ENCODE assay signal across 9 cellular contexts in genomic region chr20:49567421-49568256, GRCh38. TPM values are rescaled to one million over a fixed set of nuclear protein-coding genes. Genes with fewer than 3 reads are reported as not detected.
DNase-seq lines count a peak whose midpoint lies in the region; ATAC-seq and TF ChIP-seq lines count a peak whose summit lies in the region.
"Had no signal": no experiment of that assay in that cellular context is flagged by ENCODE, and none has a peak within 500 bp of the region (broad histone marks: within the 10 kb centered on the region; RNA-seq: fewer than 3 reads in every experiment).

Gene PTGIS (minus strand): TSS chr20:49568137. CDS start chr20:49568116, 21 bp downstream.

- TF ChIP-seq CTCF in A673 (conservative IDR thresholded peaks at IDR 0.05; ENCODE audit: low read depth, low read length) = no peak
- TF ChIP-seq CTCF in fibroblast of lung (conservative IDR thresholded peaks at IDR 0.05 in 1 of 2, IDR thresholded peaks at IDR 0.05 in 1 of 2; ENCODE audit: low read depth in 1 of 2, low read length in 2 of 2) = no peak
- no peak for TF ChIP-seq CTCF in nephron (IDR thresholded peaks at IDR 0.05; ENCODE audit: unreplicated experiment in 3 of 3)

- BruUV-seq in A673 (replicated peaks; lab: Mats Ljungman, UMichigan) = no TSS peak

- peak within 1 kb of the TSS; percentile 57 for H3K4me2 ChIP-seq in fibroblast of lung (ENCODE audit: extremely low read depth, insufficient read depth, low read length)

- H3K9me3 Mint-ChIP-seq in nephron = no peaks in the 10 kb centered on the region

- no peaks in the 10 kb centered on the region for H3K79me2 ChIP-seq in fibroblast of lung (ENCODE audit: control insufficient read depth, insufficient read depth, low read length)

- ATAC-seq in HG02970 (IDR thresholded peaks at IDR 0.05; ENCODE audit: low FRiP score, unreplicated experiment) (no peak), GM21515 (IDR thresholded peaks at IDR 0.05; ENCODE audit: unreplicated experiment) (no peak), HG03175 (IDR thresholded peaks at IDR 0.05; ENCODE audit: unreplicated experiment) (no peak)

- no peak within 1 kb of the TSS for H2AFZ ChIP-seq in fibroblast of lung (ENCODE audit: low read length)

- peak within 1 kb of the TSS; percentile 93 to 98 (median 97) for H3K27ac Mint-ChIP-seq in nephron

- H3K36me3 Mint-ChIP-seq in nephron (ENCODE audit: low read depth) = peaks cover 10% of the 10 kb centered on the region

- H3K4me3 ChIP-seq in A673 (ENCODE audit: low read depth, low read length, poor library complexity, severe bottlenecking) = peak within 1 kb of the TSS; percentile 21
- peak within 1 kb of the TSS; percentile 81 for H3K4me3 ChIP-seq in NT2/D1 (ENCODE audit: insufficient read length, low read depth)
- peak within 1 kb of the TSS in 3 of 4 experiments; percentile 26 to 65 (median 29) for H3K4me3 ChIP-seq in fibroblast of lung (replicated peaks in 1 of 4; ENCODE audit: control extremely low read depth in 1 of 4, insufficient read depth in 1 of 4, low read depth in 3 of 4, low read length in 4 of 4)

- peak within 1 kb of the TSS; percentile 97 to 98 (median 98) for H3K4me3 Mint-ChIP-seq in nephron

- CTCF ChIA-PET in A673 (lab: Charles Lee) = no interaction called here

- no peak within 1 kb of the TSS for H3K27ac ChIP-seq in A673 (ENCODE audit: low read depth, low read length, poor library complexity, severe bottlenecking)
- H3K27ac ChIP-seq in fibroblast of lung (ENCODE audit: insufficient read depth, low read length) = peak within 1 kb of the TSS; percentile 36

- H3K4me1 Mint-ChIP-seq in nephron = peaks cover 54% of the 10 kb centered on the region

- peak within 1 kb of the TSS; percentile 84 for H3K9ac ChIP-seq in NT2/D1 (ENCODE audit: insufficient read length, low read depth)
- peak within 1 kb of the TSS; percentile 24 for H3K9ac ChIP-seq in fibroblast of lung (ENCODE audit: insufficient read depth, low read length)

- H3K36me3 ChIP-seq in A673 (ENCODE audit: insufficient read depth, low read length, poor library complexity, severe bottlenecking) (no peaks in the 10 kb centered on the region), NT2/D1 (ENCODE audit: insufficient read depth, insufficient read length, low read length) (peaks cover 5% of the 10 kb centered on the region), fibroblast of lung (ENCODE audit: control insufficient read depth, insufficient read depth, low read length) (no peaks in the 10 kb centered on the region)

- intact Hi-C loops in A673 (cut with micrococcal nuclease; ENCODE audit: unreplicated experiment) = no loop called here

- DNase-seq in A673 (ENCODE audit: low spot score) = no peak
- DNase-seq in NT2/D1 (ENCODE audit: low read depth, low spot score) = peak; percentile 44
- DNase-seq in fibroblast of lung (ENCODE audit: low read depth in 2 of 2) = no peak
- no peak for DNase-seq in stimulated activated CD4-positive, alpha-beta T cell treated with anti-CD3 and anti-CD28 coated beads, Interleukin-4, amount 100 ng/mL, for 1 hour

- H3K4me1 ChIP-seq in A673 (ENCODE audit: insufficient read depth, low read length, poor library complexity, severe bottlenecking) (no peaks in the 10 kb centered on the region), NT2/D1 (ENCODE audit: insufficient read depth, insufficient read length) (peaks cover 18% of the 10 kb centered on the region), fibroblast of lung (ENCODE audit: control insufficient read depth, extremely low read depth, insufficient read depth, low read length) (peaks cover under 1% of the 10 kb centered on the region)

- H3K9me3 ChIP-seq in A673 (ENCODE audit: low read depth, low read length, poor library complexity, severe bottlenecking) (no peaks in the 10 kb centered on the region), NT2/D1 (ENCODE audit: insufficient read depth, low read length) (no peaks in the 10 kb centered on the region), fibroblast of lung (ENCODE audit: control insufficient read depth, insufficient read depth, low read depth, low read length) (no peaks in the 10 kb centered on the region)

- no peaks in the 10 kb centered on the region for H4K20me1 ChIP-seq in fibroblast of lung (ENCODE audit: control insufficient read depth, extremely low read depth, insufficient read depth, low read length)

- H3K27me3 ChIP-seq in A673 (replicated peaks; ENCODE audit: insufficient read depth, low read depth, low read length, poor library complexity) (peaks cover 45% of the 10 kb centered on the region), NT2/D1 (ENCODE audit: insufficient read depth, insufficient read length) (no peaks in the 10 kb centered on the region), fibroblast of lung (ENCODE audit: control insufficient read depth, insufficient read depth, low read length) (peaks cover 26% of the 10 kb centered on the region)

- peaks cover 3% of the 10 kb centered on the region for H3K27me3 Mint-ChIP-seq in nephron (ENCODE audit: low read depth)

- POLR2A ChIA-PET in A673 (lab: Charles Lee; ENCODE audit: low non-redundant PET) = no interaction called here

RNA-seq across cellular contexts. Expression of gene PTGIS, which starts in this region (rescaled TPM):
- not detected in 2 replicates for total RNA-seq in A673 (2021)
- total RNA-seq in fibroblast of lung = 41.5 and 79.1 TPM in 2 replicates
- polyA plus RNA-seq in fibroblast of lung = 6.8 and 33.1 TPM in 2 replicates
- polyA plus RNA-seq in fibroblast of lung (2012) = 5.3 and 22.0 TPM in 2 replicates
- polyA minus RNA-seq in fibroblast of lung (ENCODE audit: low replicate concordance) = 24.8 and 159 TPM in 2 replicates
- total RNA-seq: NCI-H460 had no signal

Comparison
In these comparisons a context has a peak if more than half of its experiments do, and no peak if none do; other contexts are left out.
1. RNA of gene PTGIS (total RNA-seq): 41.5 to 79.1 TPM in fibroblast of lung; not detected in A673; every median in the first group is over 10 times any median in the second.
2. H3K4me3 ChIP-seq: peak in every context shown above with its lines; median percentile 81 in NT2/D1; 29 in fibroblast of lung; 21 in A673.